ENCODE assay signal across 14 cellular contexts in the genomic region with DNA sequence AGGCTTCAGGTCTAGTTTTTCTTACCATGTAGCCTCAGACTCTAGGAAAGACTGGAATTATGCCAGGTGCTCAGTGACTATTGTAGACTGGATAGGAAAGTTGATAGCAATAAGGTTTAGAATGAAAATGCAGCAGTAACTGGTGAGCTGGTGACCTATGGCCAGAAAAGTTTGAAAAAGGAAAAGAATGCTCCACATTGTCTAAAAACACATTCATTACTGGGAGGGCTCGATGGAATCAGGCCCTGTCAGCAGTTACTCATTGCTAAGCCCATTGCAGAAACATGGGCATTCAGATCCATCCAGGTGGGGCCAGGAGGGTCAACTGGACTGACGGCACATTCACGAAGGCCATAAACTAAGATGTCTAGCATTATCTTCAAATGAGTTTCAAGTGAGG. TPM values are rescaled to one million over a fixed set of nuclear protein-coding genes. Genes with fewer than 3 reads are reported as not detected.
DNase-seq lines count a peak whose midpoint lies in the region; ATAC-seq and TF ChIP-seq lines count a peak whose summit lies in the region.
"Had no signal": no experiment of that assay in that cellular context is flagged by ENCODE, and none has a peak within 500 bp of the region (broad histone marks: within the 10 kb centered on the region; RNA-seq: fewer than 3 reads in every experiment).

No MANE protein-coding gene starts in this region.

- H3K36me3 ChIP-seq in heart left ventricle (no peaks in the 10 kb centered on the region), transverse colon (no peaks in the 10 kb centered on the region)
- H3K36me3 ChIP-seq: gastroesophageal sphincter, prostate gland, upper lobe of left lung had no signal

- H3K4me3 ChIP-seq in heart left ventricle = no peak overlapping the region
- H3K4me3 ChIP-seq in transverse colon = no peak overlapping the region
- H3K4me3 ChIP-seq: gastroesophageal sphincter, mucosa of descending colon, prostate gland, upper lobe of left lung had no signal

- H3K4me1 Mint-ChIP-seq in activated T-helper 1 cell treated with anti-CD3 and anti-CD28 coated beads, Interleukin-12 subunit alpha, Interleukin-12 subunit beta, Interleukin-2, Interleukin-4 antibody, amounts not matched to agents 30 ng/mL and 10 ng/mL and 1 ng/mL, durations not matched to agents 14 hours and 24 hours and 36 hours (ENCODE audit: low read depth) = peaks cover 89% of the 10 kb centered on the region

- H3K27ac Mint-ChIP-seq in activated T-helper 1 cell treated with anti-CD3 and anti-CD28 coated beads, Interleukin-12 subunit alpha, Interleukin-12 subunit beta, Interleukin-2, Interleukin-4 antibody, amounts not matched to agents 30 ng/mL and 10 ng/mL and 1 ng/mL, durations not matched to agents 14 hours and 24 hours and 36 hours = peak overlapping the region; percentile 36

- TF ChIP-seq EP300 in transverse colon (IDR thresholded peaks at IDR 0.05; ENCODE audit: low read depth) = no peak

- no peak for TF ChIP-seq POLR2A in heart left ventricle (IDR thresholded peaks at IDR 0.05)
- TF ChIP-seq POLR2A in transverse colon (IDR thresholded peaks at IDR 0.05) = no peak

- H3K4me1 ChIP-seq in heart left ventricle (peaks cover 0 to 58% (median 11%) of the 10 kb centered on the region in 12 donors), transverse colon (peaks cover 14 to 53% (median 20%) of the 10 kb centered on the region in 4 donors)
- H3K4me1 ChIP-seq: prostate gland had no signal

- H3K36me3 Mint-ChIP-seq in activated T-helper 1 cell treated with anti-CD3 and anti-CD28 coated beads, Interleukin-12 subunit alpha, Interleukin-12 subunit beta, Interleukin-2, Interleukin-4 antibody, amounts not matched to agents 30 ng/mL and 10 ng/mL and 1 ng/mL, durations not matched to agents 14 hours and 24 hours and 36 hours (ENCODE audit: low read depth) = peaks cover 38% of the 10 kb centered on the region

- DNase-seq in left ventricle myocardium superior (peak; percentile 19), heart left ventricle (no peak), kidney glomerular epithelial cell (lab: John Stamatoyannopoulos, UW) (peak; percentile 4), transverse colon (no peak), HT-29 (ENCODE audit: low spot score) (no peak), NOMO-1 treated with dmso at 0.1 percent for 144 hours (lab: John Stamatoyannopoulos, UW; ENCODE audit: unreplicated experiment) (no peak)
- no peak for DNase-seq in activated T-helper 1 cell treated with anti-CD3 and anti-CD28 coated beads, Interleukin-12 subunit alpha, Interleukin-12 subunit beta, Interleukin-2, Interleukin-4 antibody, amounts not matched to agents 30 ng/mL and 10 ng/mL and 1 ng/mL, durations not matched to agents 14 hours and 24 hours and 36 hours (ENCODE audit: low spot score)
- DNase-seq: activated T-cell treated with anti-CD3 and anti-CD28 coated beads, Interleukin-2, amount 50 U/mL, for 1 hour; islet precursor cell; mucosa of descending colon; upper lobe of left lung had no signal

- peak overlapping the region; percentile 2 for H3K4me3 Mint-ChIP-seq in activated T-helper 1 cell treated with anti-CD3 and anti-CD28 coated beads, Interleukin-12 subunit alpha, Interleukin-12 subunit beta, Interleukin-2, Interleukin-4 antibody, amounts not matched to agents 30 ng/mL and 10 ng/mL and 1 ng/mL, durations not matched to agents 14 hours and 24 hours and 36 hours

- peaks cover 5% of the 10 kb centered on the region for H3K9me3 Mint-ChIP-seq in activated T-helper 1 cell treated with anti-CD3 and anti-CD28 coated beads, Interleukin-12 subunit alpha, Interleukin-12 subunit beta, Interleukin-2, Interleukin-4 antibody, amounts not matched to agents 30 ng/mL and 10 ng/mL and 1 ng/mL, durations not matched to agents 14 hours and 24 hours and 36 hours

- H3K9me3 ChIP-seq in heart left ventricle = no peaks in the 10 kb centered on the region
- no peaks in the 10 kb centered on the region for H3K9me3 ChIP-seq in transverse colon
- H3K9me3 ChIP-seq: gastroesophageal sphincter, mucosa of descending colon, prostate gland, upper lobe of left lung had no signal

- H3K27me3 ChIP-seq in heart left ventricle = no peaks in the 10 kb centered on the region
- H3K27me3 ChIP-seq in transverse colon = no peaks in the 10 kb centered on the region
- H3K27me3 ChIP-seq: gastroesophageal sphincter, upper lobe of left lung had no signal

- whole genome bisulfite sequencing in heart left ventricle, 4 donors = 84 to 89% (median 87%) methylated on average over 3 of the region's 3 CpGs
- 73 to 86% methylated on average over 2 to 3 of the region's 3 CpGs for WGBS in transverse colon (ENCODE audit: low coverage in 1 of 2), 2 donors

- H3K27ac ChIP-seq in heart left ventricle (no peak overlapping the region), transverse colon (peak overlapping the region; percentile 67 to 76 (median 68))
- H3K27ac ChIP-seq: prostate gland had no signal

- intact Hi-C loops in left ventricle myocardium superior (cut with micrococcal nuclease) (no loop called here), heart left ventricle (cut with DNase I) (loop anchor here in 4 of 10 donors (10.0 kb wide), 4 partner anchors 55 to 185 kb away; no protein-coding TSS in a partner anchor), transverse colon (cut with DNase I; ENCODE audit: low total_unique reads) (loop anchor here (10.0 kb wide), 2 partner anchors 55 to 165 kb away; no protein-coding TSS in a partner anchor)
- intact Hi-C loops in activated T-helper 1 cell treated with anti-CD3 and anti-CD28 coated beads, Interleukin-12 subunit alpha, Interleukin-12 subunit beta, Interleukin-2, Interleukin-4 antibody, amounts not matched to agents 30 ng/mL and 10 ng/mL and 1 ng/mL, durations not matched to agents 14 hours and 24 hours and 36 hours (cut with micrococcal nuclease) = no loop called here

- H3K27me3 Mint-ChIP-seq in activated T-helper 1 cell treated with anti-CD3 and anti-CD28 coated beads, Interleukin-12 subunit alpha, Interleukin-12 subunit beta, Interleukin-2, Interleukin-4 antibody, amounts not matched to agents 30 ng/mL and 10 ng/mL and 1 ng/mL, durations not matched to agents 14 hours and 24 hours and 36 hours (ENCODE audit: insufficient read depth) = no peaks in the 10 kb centered on the region

- no peak for ATAC-seq in left ventricle myocardium superior
- ATAC-seq in heart left ventricle = no peak
- ATAC-seq in HG02763 (IDR thresholded peaks at IDR 0.05; ENCODE audit: unreplicated experiment) = no peak
- ATAC-seq: gastroesophageal sphincter, mucosa of descending colon had no signal

- TF ChIP-seq CTCF in heart left ventricle (IDR thresholded peaks at IDR 0.05) (no peak), transverse colon (IDR thresholded peaks at IDR 0.05) (no peak)

- in situ Hi-C loops in transverse colon (cut with MboI; ENCODE audit: low pct_ligation_motif_present in 1 of 4, low pct_unique_long_range_greater_than_20kb in 1 of 4, low sequenced_read_pairs in 3 of 4) = loop anchor here in 2 of 4 donors (10.0 to 25.0 kb wide), 2 partner anchors 55 to 177 kb away; no protein-coding TSS in a partner anchor

RNA-seq across cellular contexts. Expression of a gene that starts 8.7 kb away (rescaled TPM):
- 172 TPM for total RNA-seq in left ventricle myocardium superior
- 100 to 1,000 TPM; 156 to 416 (median 193) TPM for total RNA-seq in heart left ventricle
- 10 to 100 TPM; 46.8 to 64.7 TPM for polyA plus RNA-seq in heart left ventricle
- total RNA-seq in activated T-helper 1 cell treated with anti-CD3 and anti-CD28 coated beads, Interleukin-12 subunit alpha, Interleukin-12 subunit beta, Interleukin-2, Interleukin-4 antibody, amounts not matched to agents 30 ng/mL and 10 ng/mL and 1 ng/mL, durations not matched to agents 14 hours and 24 hours and 36 hours = 295 and 308 TPM in 2 replicates
- total RNA-seq in transverse colon = 100 to 1,000 TPM; 232 to 658 (median 509) TPM
- 144 and 163 TPM in 2 replicates for total RNA-seq in HT-29 (2014; rRNA removed; shearing (Covaris generic))

Comparison
In these comparisons a context has a peak if more than half of its experiments do, and no peak if none do; other contexts are left out.
1. DNase-seq: peak in left ventricle myocardium superior (single experiment) and kidney glomerular epithelial cell (single experiment); none in heart left ventricle (0 of 5), activated T-helper 1 cell treated with anti-CD3 and anti-CD28 coated beads, Interleukin-12 subunit alpha, Interleukin-12 subunit beta, Interleukin-2, Interleukin-4 antibody, amounts not matched to agents 30 ng/mL and 10 ng/mL and 1 ng/mL, durations not matched to agents 14 hours and 24 hours and 36 hours (single experiment), transverse colon (single experiment), HT-29 (single experiment) and NOMO-1 treated with dmso at 0.1 percent for 144 hours (single experiment).
2. H3K27ac ChIP-seq: peak in transverse colon (4 of 4); none in heart left ventricle (0 of 12).